In genomic region chrX:107736781-107737531, GRCh38 we compare ENCODE assay signal across 12 cellular contexts. TPM values are rescaled to one million over a fixed set of nuclear protein-coding genes. Genes with fewer than 3 reads are reported as not detected.
DNase-seq lines count a peak whose midpoint lies in the region; TF ChIP-seq lines count a peak whose summit lies in the region.
"Had no signal": no experiment of that assay in that cellular context is flagged by ENCODE, and none has a peak within 500 bp of the region (broad histone marks: within the 10 kb centered on the region; RNA-seq: fewer than 3 reads in every experiment).

No MANE protein-coding gene starts in this region.

- no peak for TF ChIP-seq CTCF in hepatocyte (IDR thresholded peaks at IDR 0.05; ENCODE audit: poor library complexity)

- no peaks in the 10 kb centered on the region for H3K27me3 ChIP-seq in hepatocyte
- peaks cover 0 to 18% of the 10 kb centered on the region in 2 donors for H3K27me3 ChIP-seq in stomach smooth muscle (ENCODE audit: control insufficient read depth in 1 of 2, insufficient read depth in 2 of 2, low read length in 2 of 2)

- no peak overlapping the region for H2AFZ ChIP-seq in hepatocyte

- H3K79me2 ChIP-seq in hepatocyte, result peaks cover 44% of the 10 kb centered on the region

- H3K4me3 ChIP-seq in hepatocyte (no peak overlapping the region), stomach smooth muscle (ENCODE audit: low read length in 2 of 2) (no peak overlapping the region)
- H3K4me3 ChIP-seq: GM12878 had no signal

- H3K27ac ChIP-seq in hepatocyte (peak overlapping the region; percentile 47), stomach smooth muscle (ENCODE audit: low read length) (peak overlapping the region; percentile 6)

- DNase-seq in HuH-7.5 (ENCODE audit: low spot score) (peak; percentile 38), RPMI7951 (ENCODE audit: low read depth) (peak; percentile 31), hepatocyte (ENCODE audit: low spot score) (no peak), occipital lobe (lab: John Stamatoyannopoulos, UW) (no peak), GM19238 (ENCODE audit: insufficient read length, low spot score) (no peak), AG20443 (ENCODE audit: low spot score) (no peak)
- DNase-seq: activated CD4-positive, alpha-beta T cell treated with anti-CD3 and anti-CD28 coated beads, Interleukin-2, amount 50 U/mL, for 1 hour; NCI-H187 treated with DMSO at 0.1 percent for 48 hours had no signal

- H3K4me1 ChIP-seq in hepatocyte (ENCODE audit: insufficient read depth), result peaks cover 37% of the 10 kb centered on the region
- peaks cover 51% of the 10 kb centered on the region for H3K4me1 ChIP-seq in stomach smooth muscle (ENCODE audit: control insufficient read depth, insufficient read depth, low read length)

- H3K4me2 ChIP-seq in hepatocyte, result no peak overlapping the region

- no peaks in the 10 kb centered on the region for H3K9me2 ChIP-seq in hepatocyte (replicated peaks; ENCODE audit: insufficient read depth)

- H3K9ac ChIP-seq in stomach smooth muscle (ENCODE audit: low read length in 2 of 2), result no peak overlapping the region

- no peaks in the 10 kb centered on the region for H4K20me1 ChIP-seq in hepatocyte (ENCODE audit: insufficient read depth, poor library complexity, severe bottlenecking)

- H3K9me3 ChIP-seq in hepatocyte (ENCODE audit: low read depth) (no peaks in the 10 kb centered on the region), stomach smooth muscle (ENCODE audit: control insufficient read depth in 2 of 2, low read length in 2 of 2) (no peaks in the 10 kb centered on the region)

- no peaks in the 10 kb centered on the region for H3K36me3 ChIP-seq in hepatocyte (replicated peaks; ENCODE audit: insufficient read depth, low read depth)
- no peaks in the 10 kb centered on the region for H3K36me3 ChIP-seq in stomach smooth muscle (ENCODE audit: control insufficient read depth in 2 of 2, insufficient read depth in 2 of 2, low read length in 2 of 2)

- 50% methylated on average over 8 of the region's 8 CpGs for WGBS in hepatocyte (ENCODE audit: low lambda C conversion rate, missing lambda C conversion rate)

RNA-seq across cellular contexts. Expression of gene TSC22D3, which starts 38.6 kb away (rescaled TPM):
- 22.1 and 24.8 TPM in 2 replicates for total RNA-seq in RPMI7951 (2014; rRNA removed; shearing (Covaris generic))
- total RNA-seq in hepatocyte, result 455 and 508 TPM in 2 replicates
- 570 and 647 TPM in 2 replicates for polyA plus RNA-seq in hepatocyte
- total RNA-seq in occipital lobe, result 39.6 TPM

RNA-seq across cellular contexts. Expression of gene NCBP2L, which starts 40.6 kb away (rescaled TPM):
- not detected in 2 replicates for total RNA-seq in RPMI7951 (2014; rRNA removed; shearing (Covaris generic))
- not detected in 2 replicates for total RNA-seq in hepatocyte
- 0.39 TPM in 1 of 2 replicates, not detected in the other for polyA plus RNA-seq in hepatocyte
- not detected for total RNA-seq in occipital lobe
- total RNA-seq: GM12878, SK-MEL-5 had no signal
- polyA plus RNA-seq: GM12878, neural cell had no signal

Comparison
In these comparisons a context has a peak if more than half of its experiments do, and no peak if none do; other contexts are left out.
1. DNase-seq: peak in HuH-7.5 (single experiment) and RPMI7951 (single experiment); none in hepatocyte (single experiment), occipital lobe (single experiment), GM19238 (single experiment) and AG20443 (single experiment).
2. RNA of gene TSC22D3, which starts 38.6 kb away (total RNA-seq): 455 to 508 TPM in hepatocyte; 39.6 TPM in occipital lobe (single experiment) and 22.1 to 24.8 TPM in RPMI7951; every median in the first group is over 10 times any median in the second.